In the genomic region with DNA sequence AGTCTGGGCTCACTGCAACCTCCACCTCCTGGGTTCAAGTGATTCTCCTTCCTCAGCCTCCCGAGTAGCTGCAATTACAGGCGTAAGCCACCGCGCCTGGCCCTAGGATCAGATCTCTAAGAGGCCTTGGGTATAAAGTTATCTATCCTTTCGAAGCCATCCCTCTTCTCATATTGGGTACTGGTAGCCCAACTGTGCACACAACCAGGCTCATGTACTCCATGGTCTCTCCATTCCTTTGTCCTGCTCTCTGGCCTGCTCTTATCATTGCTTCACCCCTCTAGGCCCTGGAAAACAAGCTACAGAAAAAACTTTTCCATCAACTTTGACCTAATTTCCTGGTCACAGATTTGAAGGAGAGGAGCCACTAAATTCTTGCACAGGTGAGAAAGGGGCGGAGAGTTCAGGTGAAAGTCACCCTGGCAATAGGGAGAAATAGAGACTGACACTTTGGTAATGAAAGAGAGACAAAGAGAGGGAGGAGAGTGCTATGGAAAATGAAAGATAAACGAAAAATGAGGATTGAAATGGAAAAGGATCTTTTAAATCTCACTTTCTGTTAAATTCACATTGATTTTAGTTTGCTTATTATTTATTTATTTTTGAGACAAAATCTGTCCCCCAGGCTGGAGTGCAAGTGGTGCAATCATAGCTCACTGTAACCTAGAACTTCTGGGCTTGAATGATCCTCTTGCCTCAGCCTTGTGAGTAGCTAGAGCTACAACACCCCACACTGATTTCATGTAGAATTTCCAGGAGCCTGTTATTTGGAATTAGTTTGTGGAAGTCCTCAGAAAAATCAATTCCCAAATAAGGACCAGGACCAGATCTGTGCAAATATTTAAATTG, we compare ENCODE assay signal across 9 cellular contexts. TPM values are rescaled to one million over a fixed set of nuclear protein-coding genes. Genes with fewer than 3 reads are reported as not detected.
DNase-seq lines count a peak whose midpoint lies in the region; ATAC-seq lines count a peak whose summit lies in the region.
"Had no signal": no experiment of that assay in that cellular context is flagged by ENCODE, and none has a peak within 500 bp of the region (broad histone marks: within the 10 kb centered on the region; RNA-seq: fewer than 3 reads in every experiment).

No MANE protein-coding gene starts in this region.

- H3K9me3 Mint-ChIP-seq in activated CD8-positive, alpha-beta T cell treated with anti-CD3 and anti-CD28 coated beads, Interleukin-2, amount 10 ng/mL, durations not matched to agents 7 days and 5 days (ENCODE audit: insufficient read depth) = no peaks in the 10 kb centered on the region
- H3K9me3 Mint-ChIP-seq in stimulated activated memory B cell treated with anti-CD40 and anti-IgM and Interleukin-4, amounts not matched to agents 10 μg/mL and 1 μg/mL and 100 μg/mL, for 72 hours = no peaks in the 10 kb centered on the region

- CTCF ChIA-PET in activated CD8-positive, alpha-beta T cell treated with anti-CD3 and anti-CD28 coated beads, Interleukin-2, amount 10 ng/mL, durations not matched to agents 7 days and 5 days (lab: Charles Lee) = interaction anchor here (1.3 to 12.8 kb wide), 3 partner anchors 12 to 21 kb away, joined by 5 to 235 read pairs (median 6); no protein-coding TSS in a partner anchor

- H3K36me3 Mint-ChIP-seq in activated CD8-positive, alpha-beta T cell treated with anti-CD3 and anti-CD28 coated beads, Interleukin-2, amount 10 ng/mL, durations not matched to agents 7 days and 5 days (ENCODE audit: low read depth) = peaks cover 41% of the 10 kb centered on the region
- peaks cover 33% of the 10 kb centered on the region for H3K36me3 Mint-ChIP-seq in stimulated activated memory B cell treated with anti-CD40 and anti-IgM and Interleukin-4, amounts not matched to agents 10 μg/mL and 1 μg/mL and 100 μg/mL, for 72 hours

- no peak overlapping the region for H3K27ac ChIP-seq in iPS-20b (ENCODE audit: low read length)

- H3K4me1 ChIP-seq in iPS-20b (ENCODE audit: insufficient read depth, low read length) = peaks cover 7% of the 10 kb centered on the region; the same call in 1 of the 2 replicates

- POLR2A ChIA-PET in activated CD8-positive, alpha-beta T cell treated with anti-CD3 and anti-CD28 coated beads, Interleukin-2, amount 10 ng/mL, durations not matched to agents 7 days and 5 days (lab: Charles Lee) = interaction anchor here (1.0 to 11.5 kb wide), 5 partner anchors 6 to 63 kb away, joined by 3 to 373 read pairs (median 11); partner anchors contain the start of genes ANKRD34A, POLR3GL, RBM8A and TXNIP

- no peak overlapping the region for H3K4me3 ChIP-seq in iPS-20b (ENCODE audit: low read length)

- H3K27me3 ChIP-seq in iPS-20b (ENCODE audit: insufficient read depth, low read length) = peaks cover 3% of the 10 kb centered on the region; the same call in 1 of the 2 replicates

- H3K36me3 ChIP-seq in iPS-20b (ENCODE audit: insufficient read depth, low read depth, low read length) = peaks cover 29% of the 10 kb centered on the region

- H3K27ac Mint-ChIP-seq in activated CD8-positive, alpha-beta T cell treated with anti-CD3 and anti-CD28 coated beads, Interleukin-2, amount 10 ng/mL, durations not matched to agents 7 days and 5 days = no peak overlapping the region
- H3K27ac Mint-ChIP-seq in stimulated activated memory B cell treated with anti-CD40 and anti-IgM and Interleukin-4, amounts not matched to agents 10 μg/mL and 1 μg/mL and 100 μg/mL, for 72 hours = peak overlapping the region; percentile 67

- no peak overlapping the region for H3K4me3 Mint-ChIP-seq in activated CD8-positive, alpha-beta T cell treated with anti-CD3 and anti-CD28 coated beads, Interleukin-2, amount 10 ng/mL, durations not matched to agents 7 days and 5 days
- no peak overlapping the region for H3K4me3 Mint-ChIP-seq in stimulated activated memory B cell treated with anti-CD40 and anti-IgM and Interleukin-4, amounts not matched to agents 10 μg/mL and 1 μg/mL and 100 μg/mL, for 72 hours

- ATAC-seq in activated CD8-positive, alpha-beta T cell treated with anti-CD3 and anti-CD28 coated beads, Interleukin-2, amount 10 ng/mL, durations not matched to agents 7 days and 5 days = peak; percentile 20
- ATAC-seq in stimulated activated memory B cell treated with anti-CD40 and anti-IgM and Interleukin-4, amounts not matched to agents 10 μg/mL and 1 μg/mL and 100 μg/mL, for 72 hours = no peak

- peak; percentile 50 for DNase-seq in DMS153 (lab: John Stamatoyannopoulos, UW)
- no peak for DNase-seq in DMS153 treated with DMSO at 0.1 percent for 48 hours (lab: John Stamatoyannopoulos, UW; ENCODE audit: unreplicated experiment)
- DNase-seq in activated CD8-positive, alpha-beta T cell treated with anti-CD3 and anti-CD28 coated beads, Interleukin-2, amount 10 ng/mL, durations not matched to agents 7 days and 5 days = no peak
- no peak for DNase-seq in NCI-H524 treated with DMSO at 0.1 percent for 48 hours (lab: John Stamatoyannopoulos, UW)
- no peak for DNase-seq in D341Med (ENCODE audit: low spot score)
- DNase-seq in SKM-1 (lab: John Stamatoyannopoulos, UW; ENCODE audit: unreplicated experiment) = no peak

- H3K27me3 Mint-ChIP-seq in activated CD8-positive, alpha-beta T cell treated with anti-CD3 and anti-CD28 coated beads, Interleukin-2, amount 10 ng/mL, durations not matched to agents 7 days and 5 days (ENCODE audit: low read depth) = no peaks in the 10 kb centered on the region
- H3K27me3 Mint-ChIP-seq in stimulated activated memory B cell treated with anti-CD40 and anti-IgM and Interleukin-4, amounts not matched to agents 10 μg/mL and 1 μg/mL and 100 μg/mL, for 72 hours = no peaks in the 10 kb centered on the region

- no peaks in the 10 kb centered on the region for H3K9me3 ChIP-seq in iPS-20b (ENCODE audit: insufficient read depth, low read depth, low read length)

- H3K4me1 Mint-ChIP-seq in activated CD8-positive, alpha-beta T cell treated with anti-CD3 and anti-CD28 coated beads, Interleukin-2, amount 10 ng/mL, durations not matched to agents 7 days and 5 days (ENCODE audit: low read depth) = peaks cover 55% of the 10 kb centered on the region
- peaks cover 73% of the 10 kb centered on the region for H3K4me1 Mint-ChIP-seq in stimulated activated memory B cell treated with anti-CD40 and anti-IgM and Interleukin-4, amounts not matched to agents 10 μg/mL and 1 μg/mL and 100 μg/mL, for 72 hours

- H3K9ac ChIP-seq in iPS-20b (ENCODE audit: low read depth, low read length) = 0 out of 2 replicates have a peak overlapping the region, but pooled peaks have one; percentile 43

RNA-seq across cellular contexts. Expression of gene TXNIP, which starts 5.9 kb away (rescaled TPM):
- 100 to 1,000 TPM; 190 to 195 TPM for total RNA-seq in activated CD8-positive, alpha-beta T cell treated with anti-CD3 and anti-CD28 coated beads, Interleukin-2, amount 10 ng/mL, durations not matched to agents 7 days and 5 days

RNA-seq across cellular contexts. Expression of gene POLR3GL, which starts 26.0 kb away (rescaled TPM):
- 10 to 100 TPM; 25.0 to 26.5 TPM for total RNA-seq in activated CD8-positive, alpha-beta T cell treated with anti-CD3 and anti-CD28 coated beads, Interleukin-2, amount 10 ng/mL, durations not matched to agents 7 days and 5 days

RNA-seq across cellular contexts. Expression of gene ANKRD34A, which starts 26.1 kb away (rescaled TPM):
- 1 to 10 TPM; 1.8 to 2.4 TPM for total RNA-seq in activated CD8-positive, alpha-beta T cell treated with anti-CD3 and anti-CD28 coated beads, Interleukin-2, amount 10 ng/mL, durations not matched to agents 7 days and 5 days

RNA-seq across cellular contexts. Expression of gene HJV, which starts 31.1 kb away (rescaled TPM):
- total RNA-seq in activated CD8-positive, alpha-beta T cell treated with anti-CD3 and anti-CD28 coated beads, Interleukin-2, amount 10 ng/mL, durations not matched to agents 7 days and 5 days = not detected
- total RNA-seq: A172 had no signal

RNA-seq across cellular contexts. Expression of gene LIX1L, which starts 32.7 kb away (rescaled TPM):
- 10 to 100 TPM; 45.8 to 48.4 TPM for total RNA-seq in activated CD8-positive, alpha-beta T cell treated with anti-CD3 and anti-CD28 coated beads, Interleukin-2, amount 10 ng/mL, durations not matched to agents 7 days and 5 days
